8 cellular contexts compared by ENCODE assay signal in the genomic region with DNA sequence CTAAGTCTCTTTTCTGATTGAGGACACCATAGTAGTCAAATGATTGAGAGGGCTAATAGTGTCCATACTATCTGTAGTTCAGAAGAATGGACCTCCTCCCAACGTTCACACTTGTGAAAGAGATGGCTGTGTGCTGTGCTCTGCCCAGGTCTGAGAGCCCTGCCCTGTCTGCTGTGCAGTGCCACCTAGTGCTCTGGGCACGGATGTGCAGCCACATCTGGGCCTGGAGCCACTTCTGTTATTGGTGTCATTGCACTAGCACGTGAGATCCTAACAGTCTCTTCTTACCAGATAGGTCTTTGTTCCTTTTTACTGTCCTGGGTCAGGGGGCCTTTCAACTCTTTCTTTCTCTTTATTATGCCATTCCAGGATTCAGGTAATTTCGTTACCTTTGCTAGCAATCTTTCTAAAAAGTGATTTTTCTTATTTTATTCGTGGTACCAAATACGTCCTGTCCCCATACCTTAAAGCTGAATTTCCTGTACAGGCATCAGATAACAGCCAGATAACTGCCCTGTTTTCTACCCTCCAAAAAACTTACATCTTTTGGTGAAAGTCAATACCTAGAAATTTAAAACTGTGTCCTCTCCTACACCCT. TPM values are rescaled to one million over a fixed set of nuclear protein-coding genes. Genes with fewer than 3 reads are reported as not detected.
A peak's percentile ranks its signal among the peaks of the same experiment; 100 is the strongest.
DNase-seq lines count a peak whose midpoint lies in the region; ATAC-seq and TF ChIP-seq lines count a peak whose summit lies in the region.

No MANE protein-coding gene starts in this region.

- H3K9me3 Mint-ChIP-seq in endothelial cell (ENCODE audit: unreplicated experiment): no peaks in the 10 kb centered on the region

- peak overlapping the region; percentile 2 for H3K27ac ChIP-seq in muscle layer of colon (ENCODE audit: low read depth, low read length)

- POLR2A ChIA-PET in BJ (lab: Charles Lee): no interaction called here

- H3K4me1 Mint-ChIP-seq in endothelial cell (ENCODE audit: unreplicated experiment): peaks cover 59% of the 10 kb centered on the region

- CTCF ChIA-PET in BJ (lab: Yijun Ruan, JAX): interaction anchor here (0.6 to 5.4 kb wide), 10 partner anchors 9 to 417 kb away, joined by 3 to 43 read pairs (median 3); a partner anchor contains a TSS

- H3K27me3 ChIP-seq in BJ (ENCODE audit: control insufficient read depth, insufficient read depth, low read length): no peaks in the 10 kb centered on the region
- no peaks in the 10 kb centered on the region for H3K27me3 ChIP-seq in muscle layer of colon (ENCODE audit: control insufficient read depth in 1 of 2, insufficient read depth in 2 of 2, low read length in 2 of 2)

- H3K9ac ChIP-seq in muscle layer of colon (ENCODE audit: low read length): no peak overlapping the region

- peaks cover 12% of the 10 kb centered on the region for H3K36me3 ChIP-seq in BJ (ENCODE audit: control insufficient read depth, insufficient read depth, low read length)
- H3K36me3 ChIP-seq in muscle layer of colon (ENCODE audit: insufficient read depth, low read length): peaks cover 77% of the 10 kb centered on the region

- peaks cover 7% of the 10 kb centered on the region for H3K27me3 Mint-ChIP-seq in endothelial cell (ENCODE audit: unreplicated experiment)

- peaks cover 35% of the 10 kb centered on the region for H3K36me3 Mint-ChIP-seq in endothelial cell (ENCODE audit: low read depth, unreplicated experiment)

- H3K4me3 Mint-ChIP-seq in endothelial cell (ENCODE audit: unreplicated experiment): no peak overlapping the region

- no peak overlapping the region for H3K4me3 ChIP-seq in BJ (ENCODE audit: low read depth, low read length)
- H3K4me3 ChIP-seq in muscle layer of colon (ENCODE audit: low read depth in 1 of 2, low read length in 2 of 2): no peak overlapping the region

- peaks cover 22% of the 10 kb centered on the region for H3K4me1 ChIP-seq in muscle layer of colon (ENCODE audit: insufficient read depth, low read length)

- no peaks in the 10 kb centered on the region for H3K9me3 ChIP-seq in muscle layer of colon (ENCODE audit: low read length)

- H3K27ac Mint-ChIP-seq in endothelial cell (ENCODE audit: unreplicated experiment): peak overlapping the region; percentile 54

- peak; percentile 80 for ATAC-seq in GM19395 (IDR thresholded peaks at IDR 0.05; ENCODE audit: unreplicated experiment)

- peak; percentile 96 for TF ChIP-seq CTCF in BJ (IDR thresholded peaks at IDR 0.05; ENCODE audit: insufficient read depth, low read depth, low read length)
- TF ChIP-seq CTCF in endothelial cell (IDR thresholded peaks at IDR 0.05; ENCODE audit: unreplicated experiment): peak; percentile 68

- DNase-seq in BJ (ENCODE audit: low read depth) (peak; percentile 24), HT-29 (ENCODE audit: low spot score) (peak; percentile 93), NOMO-1 treated with DMSO at 0.1 percent for 48 hours (lab: John Stamatoyannopoulos, UW; ENCODE audit: unreplicated experiment) (peak; percentile 86), endothelial cell (ENCODE audit: low spot score) (peak; percentile 87)
- DNase-seq in activated CD8-positive, alpha-beta memory T cell treated with anti-CD3 and anti-CD28 coated beads for 4 hours (ENCODE audit: low read depth in 2 of 2): peak; percentile 45 to 60
- DNase-seq in stimulated activated CD8-positive, alpha-beta memory T cell treated with anti-CD3 and anti-CD28 coated beads, Interleukin-4, amount 100 ng/mL, for 4 hours (ENCODE audit: low read depth in 2 of 2, low spot score in 1 of 2): peak; percentile 54 to 61

RNA-seq across cellular contexts. Expression of a gene that starts 21.7 kb away (rescaled TPM):
- polyA plus RNA-seq in BJ (2011; rRNA removed): 38.8 and 52.8 TPM in 2 replicates
- 30.1 and 34.8 TPM in 2 replicates for polyA minus RNA-seq in BJ (2011; rRNA and poly(A)+ RNA removed)
- total RNA-seq in HT-29 (2014; rRNA removed; shearing (Covaris generic)): 23.4 and 28.9 TPM in 2 replicates
- 69.4 TPM for total RNA-seq in endothelial cell (ENCODE audit: unreplicated experiment)

RNA-seq across cellular contexts. Expression of a gene that starts 25.7 kb away (rescaled TPM):
- 18.2 and 25.4 TPM in 2 replicates for polyA plus RNA-seq in BJ (2011; rRNA removed)
- 14.8 and 23.4 TPM in 2 replicates for polyA minus RNA-seq in BJ (2011; rRNA and poly(A)+ RNA removed)
- 13.8 and 14.7 TPM in 2 replicates for total RNA-seq in HT-29 (2014; rRNA removed; shearing (Covaris generic))
- 72.7 TPM for total RNA-seq in endothelial cell (ENCODE audit: unreplicated experiment)

Comparison
In these comparisons a context has a peak if more than half of its experiments do, and no peak if none do; other contexts are left out.
1. DNase-seq: peak in every context shown above with its lines; median percentile 93 in HT-29; 87 in endothelial cell; 86 in NOMO-1 treated with DMSO at 0.1 percent for 48 hours; 58 in stimulated activated CD8-positive, alpha-beta memory T cell treated with anti-CD3 and anti-CD28 coated beads, Interleukin-4, amount 100 ng/mL, for 4 hours; 52 in activated CD8-positive, alpha-beta memory T cell treated with anti-CD3 and anti-CD28 coated beads for 4 hours; 24 in BJ.